In the genomic region with DNA sequence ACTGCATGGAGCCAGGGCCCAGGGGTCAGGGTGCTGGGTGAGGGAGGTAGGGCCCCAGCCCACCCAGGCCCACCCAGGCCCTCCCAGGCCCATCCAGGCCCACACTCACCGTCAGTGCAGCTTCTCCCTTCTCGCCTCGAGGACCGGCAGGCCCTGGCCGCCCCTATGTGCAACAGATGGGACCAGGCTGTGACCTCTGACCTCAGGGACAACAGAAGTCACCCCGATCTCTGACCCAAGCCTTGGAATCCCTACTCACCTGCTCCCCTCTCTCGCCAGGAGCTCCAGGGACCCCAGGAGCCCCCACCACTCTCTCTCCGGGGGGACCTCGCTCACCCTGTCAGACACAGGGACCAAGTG, we compare ENCODE assay signal across 19 cellular contexts. TPM values are rescaled to one million over a fixed set of nuclear protein-coding genes. Genes with fewer than 3 reads are reported as not detected.
"Had no signal": no experiment of that assay in that cellular context is flagged by ENCODE, and none has a peak within 500 bp of the region (broad histone marks: within the 10 kb centered on the region; RNA-seq: fewer than 3 reads in every experiment).

No MANE protein-coding gene starts in this region.

- H3K4me3 ChIP-seq: ascending aorta, dorsolateral prefrontal cortex, hepatocyte, lung had no signal

- H3K27ac ChIP-seq: ascending aorta, hepatocyte, parathyroid adenoma had no signal

- H3K9me3 ChIP-seq: ascending aorta had no signal

- H3K9me3 Mint-ChIP-seq: activated T-helper 1 cell treated with anti-CD3 and anti-CD28 coated beads, Interleukin-12 subunit alpha, Interleukin-12 subunit beta, Interleukin-2, Interleukin-4 antibody, amounts not matched to agents 30 ng/mL and 10 ng/mL and 1 ng/mL, durations not matched to agents 14 hours and 24 hours and 36 hours; neural crest cell; type B pancreatic cell; WTC11 had no signal

- H3K27ac Mint-ChIP-seq: type B pancreatic cell had no signal

- H3K4me1 ChIP-seq: ascending aorta, parathyroid adenoma had no signal

- H3K9ac ChIP-seq: parathyroid adenoma had no signal

- H3K36me3 ChIP-seq: ascending aorta had no signal

- H3K27me3 Mint-ChIP-seq: type B pancreatic cell had no signal

- H2AFZ ChIP-seq: hepatocyte, parathyroid adenoma had no signal

- H3K4me3 Mint-ChIP-seq: activated CD8-positive, alpha-beta T cell treated with anti-CD3 and anti-CD28 coated beads, Interleukin-2, amount 10 ng/mL, durations not matched to agents 7 days and 5 days; activated T-helper 1 cell treated with anti-CD3 and anti-CD28 coated beads, Interleukin-12 subunit alpha, Interleukin-12 subunit beta, Interleukin-2, Interleukin-4 antibody, amounts not matched to agents 30 ng/mL and 10 ng/mL and 1 ng/mL, durations not matched to agents 14 hours and 24 hours and 36 hours; neural crest cell; type B pancreatic cell; WTC11 had no signal

- H3K27me3 ChIP-seq: ascending aorta, dorsolateral prefrontal cortex, hepatocyte had no signal

- H3K36me3 Mint-ChIP-seq: WTC11 had no signal

- DNase-seq: activated CD8-positive, alpha-beta T cell treated with anti-CD3 and anti-CD28 coated beads, Interleukin-2, amount 10 ng/mL, durations not matched to agents 7 days and 5 days; activated naive CD4-positive, alpha-beta T cell treated with Interleukin-2 at 50 U/mL for 16 hours; islet precursor cell; midbrain; stimulated activated CD4-positive, alpha-beta T cell treated with anti-CD3 and anti-CD28 coated beads, Interleukin-4, amount 100 ng/mL, for 1 hour; stimulated activated naive CD4-positive, alpha-beta T cell treated with Interleukin-2 at 50 U/mL for 16 hours had no signal

- H3K79me2 ChIP-seq: hepatocyte, parathyroid adenoma had no signal

- H3K4me2 ChIP-seq: hepatocyte had no signal

- ATAC-seq: esophagus mucosa, WTC11 had no signal

RNA-seq across cellular contexts. Expression of a gene that starts 2.8 kb away (rescaled TPM):
- total RNA-seq: activated CD8-positive, alpha-beta T cell treated with anti-CD3 and anti-CD28 coated beads, Interleukin-2, amount 10 ng/mL, durations not matched to agents 7 days and 5 days; ascending aorta; temporal lobe; WTC11 had no signal

RNA-seq across cellular contexts. Expression of a gene that starts 55.2 kb away (rescaled TPM):
- total RNA-seq: activated T-helper 1 cell treated with anti-CD3 and anti-CD28 coated beads, Interleukin-12 subunit alpha, Interleukin-12 subunit beta, Interleukin-2, Interleukin-4 antibody, amounts not matched to agents 30 ng/mL and 10 ng/mL and 1 ng/mL, durations not matched to agents 14 hours and 24 hours and 36 hours; ascending aorta; dorsolateral prefrontal cortex; esophagus mucosa; glomerular endothelial cell; hepatocyte; lung; myocyte; temporal lobe had no signal
